In the genomic region with DNA sequence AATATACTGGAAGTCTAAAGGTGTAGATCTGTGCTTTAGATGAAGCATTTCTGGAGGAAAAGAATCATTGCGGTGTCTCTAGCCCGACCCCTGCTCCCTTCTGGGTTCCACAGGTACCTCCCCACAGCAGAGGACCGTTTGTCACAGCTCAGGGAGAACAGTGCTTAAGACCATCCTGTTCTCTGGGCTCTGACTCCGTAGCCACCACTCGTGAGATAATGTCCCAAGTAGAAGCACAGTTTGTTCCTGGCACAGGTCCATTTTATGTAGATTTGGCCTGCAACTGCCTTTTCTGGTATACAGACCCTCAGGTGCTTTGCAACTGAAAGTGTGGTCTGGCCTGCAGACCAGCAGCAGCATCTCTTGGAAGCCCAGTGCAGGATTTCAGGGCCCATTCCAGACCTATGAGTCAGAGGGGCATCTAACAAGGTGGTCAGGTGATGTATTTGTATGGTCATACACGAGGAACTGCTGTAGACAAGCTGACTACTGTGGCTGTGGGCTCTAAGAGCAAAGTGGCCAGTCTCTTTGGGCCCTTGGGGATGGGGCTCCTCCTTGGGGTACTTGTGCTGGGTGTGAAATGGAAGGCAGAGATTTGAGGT, we compare ENCODE assay signal across 15 cellular contexts. TPM values are rescaled to one million over a fixed set of nuclear protein-coding genes. Genes with fewer than 3 reads are reported as not detected.
DNase-seq lines count a peak whose midpoint lies in the region; ATAC-seq and TF ChIP-seq lines count a peak whose summit lies in the region.
"Had no signal": no experiment of that assay in that cellular context is flagged by ENCODE, and none has a peak within 500 bp of the region (broad histone marks: within the 10 kb centered on the region; RNA-seq: fewer than 3 reads in every experiment).

No MANE protein-coding gene starts in this region.

- H4K91ac ChIP-seq in mesenchymal stem cell (ENCODE audit: low read length), result no peak overlapping the region

- H3K4me2 ChIP-seq in mesenchymal stem cell (ENCODE audit: low read length, poor library complexity, severe bottlenecking), result no peak overlapping the region
- H3K4me2 ChIP-seq: neural progenitor cell had no signal

- H2BK15ac ChIP-seq in mesenchymal stem cell (ENCODE audit: low read depth, poor library complexity, severe bottlenecking), result no peak overlapping the region

- WGBS in mesenchymal stem cell, result 72% methylated on average over 6 of the region's 6 CpGs

- H2BK12ac ChIP-seq in mesenchymal stem cell (ENCODE audit: low read length in 2 of 2), result no peak overlapping the region

- H3K4me3 ChIP-seq in mesenchymal stem cell (ENCODE audit: insufficient read depth in 1 of 2, low read depth in 1 of 2, low read length in 2 of 2), result no peak overlapping the region
- H3K4me3 ChIP-seq: GM12878, neural progenitor cell had no signal

- H3K27ac ChIP-seq in foreskin keratinocyte, result no peak overlapping the region
- no peak overlapping the region for H3K27ac ChIP-seq in mesenchymal stem cell (ENCODE audit: low read length, poor library complexity, severe bottlenecking)
- H3K27ac ChIP-seq: neural progenitor cell had no signal

- H3K36me3 ChIP-seq in mesenchymal stem cell (ENCODE audit: control insufficient read depth in 1 of 2, insufficient read depth in 2 of 2, low read depth in 1 of 2, low read length in 2 of 2), result no peaks in the 10 kb centered on the region
- H3K36me3 ChIP-seq: neural progenitor cell had no signal

- no peak overlapping the region for H2AK5ac ChIP-seq in mesenchymal stem cell (ENCODE audit: low read length, severe bottlenecking)

- ATAC-seq in foreskin keratinocyte, result peak; percentile 51
- ATAC-seq: GM12878 had no signal

- no peak overlapping the region for H2BK120ac ChIP-seq in mesenchymal stem cell (ENCODE audit: low read depth, low read length)

- no peak overlapping the region for H2BK5ac ChIP-seq in mesenchymal stem cell (ENCODE audit: low read depth, low read length, poor library complexity, severe bottlenecking)

- H3K79me1 ChIP-seq in mesenchymal stem cell (replicated peaks; ENCODE audit: low read length, poor library complexity, severe bottlenecking), result no peaks in the 10 kb centered on the region

- H3K9me3 ChIP-seq in mesenchymal stem cell (ENCODE audit: control insufficient read depth, low read length), result peaks cover 5% of the 10 kb centered on the region

- H3K4ac ChIP-seq in mesenchymal stem cell (ENCODE audit: low read depth in 1 of 2, low read length in 2 of 2), result no peak overlapping the region

- no peak overlapping the region for H3K23ac ChIP-seq in mesenchymal stem cell (ENCODE audit: low read length in 2 of 2)

- H3K4me1 ChIP-seq in foreskin keratinocyte (no peaks in the 10 kb centered on the region), mesenchymal stem cell (ENCODE audit: control insufficient read depth, insufficient read depth, low read depth, low read length) (peaks cover 3% of the 10 kb centered on the region)
- H3K4me1 ChIP-seq: neural progenitor cell had no signal

- H3K14ac ChIP-seq in mesenchymal stem cell (ENCODE audit: low read length in 2 of 2), result no peak overlapping the region

- H2AFZ ChIP-seq in mesenchymal stem cell (ENCODE audit: low read depth, low read length), result no peak overlapping the region
- H2AFZ ChIP-seq: neural progenitor cell had no signal

- DNase-seq in H4 (ENCODE audit: low spot score) (peak; percentile 48), SW480 (ENCODE audit: low spot score) (peak; percentile 82), foreskin keratinocyte (peak; percentile 40 to 69), renal cortical epithelial cell (ENCODE audit: low read depth) (peak; percentile 77), DMS153 (lab: John Stamatoyannopoulos, UW) (no peak), mesenchymal stem cell (no peak), NCI-H748 (lab: John Stamatoyannopoulos, UW; ENCODE audit: unreplicated experiment) (no peak), OCI-M1 (lab: John Stamatoyannopoulos, UW) (no peak)
- DNase-seq: activated CD4-positive, alpha-beta T cell treated with anti-CD3 and anti-CD28 coated beads, Interleukin-2, amount 10 ng/mL, durations not matched to agents 7 days and 5 days; activated gamma-delta T cell; left cardiac atrium; NCI-H1092; NCI-H774 had no signal

- TF ChIP-seq CTCF in foreskin keratinocyte (conservative IDR thresholded peaks at IDR 0.05), result no peak

- H3K18ac ChIP-seq in mesenchymal stem cell (ENCODE audit: low read depth in 1 of 2, low read length in 2 of 2), result no peak overlapping the region

- H3K27me3 ChIP-seq in foreskin keratinocyte (no peaks in the 10 kb centered on the region), mesenchymal stem cell (ENCODE audit: control insufficient read depth in 1 of 2, insufficient read depth in 1 of 2, low read length in 2 of 2) (no peaks in the 10 kb centered on the region)
- H3K27me3 ChIP-seq: neural progenitor cell had no signal

- no peak overlapping the region for H3K9ac ChIP-seq in mesenchymal stem cell (ENCODE audit: low read length)
- H3K9ac ChIP-seq: neural progenitor cell had no signal

- H4K8ac ChIP-seq in mesenchymal stem cell (ENCODE audit: low read length), result no peak overlapping the region

RNA-seq across cellular contexts. Expression of a gene that starts 28.3 kb away (rescaled TPM):
- not detected in 2 replicates for total RNA-seq in H4 (2014; rRNA removed; shearing (Covaris generic))
- total RNA-seq in foreskin keratinocyte (1.9 and 2.3 TPM in 2 replicates), renal cortical epithelial cell (3.9 and 12.0 TPM in 2 replicates)
- 1.8 and 2.7 TPM in 2 replicates for polyA plus RNA-seq in foreskin keratinocyte
- 0.03 TPM for polyA plus RNA-seq in mesenchymal stem cell (2013, experiment 1 of 2)
- 0.04 TPM for polyA plus RNA-seq in mesenchymal stem cell (2013, experiment 2 of 2)
- total RNA-seq: activated CD4-positive, alpha-beta T cell treated with anti-CD3 and anti-CD28 coated beads, Interleukin-2, amount 10 ng/mL, durations not matched to agents 7 days and 5 days had no signal
- polyA plus RNA-seq: GM12878 had no signal

RNA-seq across cellular contexts. Expression of a gene that starts 43.9 kb away (rescaled TPM):
- total RNA-seq in H4 (2014; rRNA removed; shearing (Covaris generic)), result not detected in 2 replicates
- total RNA-seq in foreskin keratinocyte (3.8 and 4.3 TPM in 2 replicates), renal cortical epithelial cell (0.15 and 3.0 TPM in 2 replicates)
- 5.2 and 6.4 TPM in 2 replicates for polyA plus RNA-seq in foreskin keratinocyte
- polyA plus RNA-seq in mesenchymal stem cell (2013, experiment 1 of 2), result not detected
- not detected for polyA plus RNA-seq in mesenchymal stem cell (2013, experiment 2 of 2)
- total RNA-seq: activated CD4-positive, alpha-beta T cell treated with anti-CD3 and anti-CD28 coated beads, Interleukin-2, amount 10 ng/mL, durations not matched to agents 7 days and 5 days; GM12878; left cardiac atrium had no signal

RNA-seq across cellular contexts. Expression of a gene that starts 59.3 kb away (rescaled TPM):
- total RNA-seq in H4 (2014; rRNA removed; shearing (Covaris generic)), result 0.04 TPM in 1 of 2 replicates, not detected in the other
- total RNA-seq in foreskin keratinocyte, result not detected in 2 replicates
- polyA plus RNA-seq in foreskin keratinocyte, result not detected in 2 replicates
- total RNA-seq in renal cortical epithelial cell, result 0.94 and 10.9 TPM in 2 replicates
- polyA plus RNA-seq in mesenchymal stem cell (2013, experiment 1 of 2), result 0.06 TPM
- 0.15 TPM for polyA plus RNA-seq in mesenchymal stem cell (2013, experiment 2 of 2)
- total RNA-seq: activated CD4-positive, alpha-beta T cell treated with anti-CD3 and anti-CD28 coated beads, Interleukin-2, amount 10 ng/mL, durations not matched to agents 7 days and 5 days had no signal

Comparison
In these comparisons a context has a peak if more than half of its experiments do, and no peak if none do; other contexts are left out.
1. DNase-seq: peak in H4 (single experiment), SW480 (single experiment), foreskin keratinocyte (2 of 2) and renal cortical epithelial cell (single experiment); none in DMS153 (single experiment), mesenchymal stem cell (single experiment), NCI-H748 (single experiment) and OCI-M1 (single experiment).